Comparison of ENCODE assay signal across 8 cellular contexts in the genomic region with DNA sequence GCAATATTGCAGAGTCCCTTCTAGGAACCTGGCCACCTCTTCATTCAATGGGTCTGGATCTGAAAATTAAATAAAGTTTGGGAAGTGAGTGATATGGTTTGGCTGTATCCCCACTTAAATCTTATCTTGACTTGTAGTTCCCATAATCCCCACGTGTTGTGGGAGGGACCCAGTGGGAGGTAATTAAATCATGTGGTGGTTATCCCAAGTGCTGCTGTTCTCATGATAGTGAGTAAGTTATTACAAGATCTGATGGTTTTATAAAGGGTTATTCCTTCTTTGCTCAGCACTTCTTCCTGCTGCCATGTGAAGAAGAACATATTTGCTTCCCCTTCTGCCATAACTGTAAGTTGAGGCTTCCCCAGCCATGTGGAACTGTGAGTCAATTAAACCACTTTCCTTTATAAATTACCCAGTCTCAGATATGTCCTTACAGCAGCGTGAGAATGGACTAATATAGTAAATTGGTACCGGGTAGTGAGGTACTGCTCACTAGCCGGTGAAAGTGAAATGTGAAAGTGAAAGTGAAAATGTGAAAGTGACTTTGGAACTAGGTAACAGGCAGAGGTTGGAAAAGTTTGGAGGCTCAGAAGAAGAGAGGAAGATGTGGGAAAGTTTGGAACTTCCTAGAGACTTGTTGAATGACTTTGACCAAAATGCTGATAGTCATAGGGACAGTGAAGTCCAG. TPM values are rescaled to one million over a fixed set of nuclear protein-coding genes. Genes with fewer than 3 reads are reported as not detected.
DNase-seq lines count a peak whose midpoint lies in the region; ATAC-seq, FAIRE-seq and TF ChIP-seq lines count a peak whose summit lies in the region.
"Not testable (repeated sequence)": the region's sequence is repeated elsewhere in the genome, so short reads cannot be mapped to it uniquely, and the experiment has no call there.

No MANE protein-coding gene starts in this region.

- not testable (repeated sequence) for H3K27me3 ChIP-seq in CD8-positive, alpha-beta T cell (ENCODE audit: insufficient read depth, low read length); Karpas-422 (ENCODE audit: low read length); SJSA1 (replicated peaks); endocrine pancreas (ENCODE audit: control insufficient read depth, insufficient read depth, low read length); keratinocyte (ENCODE audit: control insufficient read depth, extremely low read depth, insufficient read depth, low read length); stomach smooth muscle (ENCODE audit: control insufficient read depth in 1 of 2, insufficient read depth in 2 of 2, low read length in 2 of 2)

- not testable (repeated sequence) for H3K9me1 ChIP-seq in keratinocyte (ENCODE audit: control insufficient read depth, extremely low read depth, insufficient read depth, low read length)

- FAIRE-seq in keratinocyte (lab: Jason Lieb, UNC), result not testable (repeated sequence)

- H3K4me3 Mint-ChIP-seq in CD8-positive, alpha-beta T cell, result peak overlapping the region; percentile 83
- H3K4me3 Mint-ChIP-seq in activated T-helper 17 cell treated with anti-CD3 and anti-CD28 coated beads, Interleukin-2, amount 50 U/mL, for 72 hours, result peak overlapping the region; percentile 38
- peak overlapping the region; percentile 60 for H3K4me3 Mint-ChIP-seq in natural killer cell

- peak; percentile 64 for ATAC-seq in CD8-positive, alpha-beta T cell
- ATAC-seq in activated T-helper 17 cell treated with anti-CD3 and anti-CD28 coated beads, Interleukin-2, amount 50 U/mL, for 72 hours (replicated peaks), result not testable (repeated sequence)
- peak; percentile 51 to 76 (median 67) for ATAC-seq in natural killer cell

- H3K27ac ChIP-seq in CD8-positive, alpha-beta T cell (ENCODE audit: low read depth, low read length), result peak overlapping the region; percentile 26
- H3K27ac ChIP-seq in Karpas-422 (ENCODE audit: low read length); SJSA1; keratinocyte (ENCODE audit: control insufficient read depth, insufficient read depth, low read length); stomach smooth muscle (ENCODE audit: low read length): not testable (repeated sequence)

- H3K27me3 Mint-ChIP-seq in CD8-positive, alpha-beta T cell (ENCODE audit: low read depth); activated T-helper 17 cell treated with anti-CD3 and anti-CD28 coated beads, Interleukin-2, amount 50 U/mL, for 72 hours; natural killer cell (ENCODE audit: low read depth in 2 of 2): not testable (repeated sequence)

- POLR2A ChIA-PET in CD8-positive, alpha-beta T cell (lab: Charles Lee), result not testable (repeated sequence)

- peak overlapping the region; percentile 55 for H3K4me3 ChIP-seq in CD8-positive, alpha-beta T cell (ENCODE audit: low read depth, low read length)
- H3K4me3 ChIP-seq in Karpas-422 (ENCODE audit: low read length) (peak overlapping the region; percentile 28; the same call in 1 of the 2 replicates), SJSA1 (peak overlapping the region; percentile 22), endocrine pancreas (ENCODE audit: control insufficient read depth, insufficient read depth, low read length) (peak overlapping the region; percentile 71), keratinocyte (ENCODE audit: control insufficient read depth in 2 of 3, extremely low read depth in 1 of 3, insufficient read depth in 2 of 3, low read depth in 1 of 3, low read length in 3 of 3) (peak overlapping the region in 1 of 3 experiments; percentile 34), stomach smooth muscle (ENCODE audit: low read length in 2 of 2) (peak overlapping the region; percentile 56 to 67)

- not testable (repeated sequence) for H4K20me1 ChIP-seq in Karpas-422 (ENCODE audit: insufficient read depth, low read depth, low read length); keratinocyte (ENCODE audit: control insufficient read depth, extremely low read depth, insufficient read depth, low read length)

- not testable (repeated sequence) for H3K4me1 Mint-ChIP-seq in CD8-positive, alpha-beta T cell (ENCODE audit: low read depth); activated T-helper 17 cell treated with anti-CD3 and anti-CD28 coated beads, Interleukin-2, amount 50 U/mL, for 72 hours
- H3K4me1 Mint-ChIP-seq in natural killer cell, result peaks cover 6 to 11% of the 10 kb centered on the region in 2 donors

- H3K9me3 ChIP-seq in CD8-positive, alpha-beta T cell (ENCODE audit: low read length); Karpas-422 (ENCODE audit: low read length); endocrine pancreas (ENCODE audit: control insufficient read depth, low read length); keratinocyte (ENCODE audit: control insufficient read depth, low read depth, low read length); stomach smooth muscle (ENCODE audit: control insufficient read depth in 2 of 2, low read length in 2 of 2): not testable (repeated sequence)
- H3K9me3 ChIP-seq in SJSA1 (replicated peaks), result peaks cover 13% of the 10 kb centered on the region

- not testable (repeated sequence) for H3K9ac ChIP-seq in Karpas-422 (ENCODE audit: low read length); endocrine pancreas (ENCODE audit: control insufficient read depth, insufficient read depth, low read length); keratinocyte (ENCODE audit: control insufficient read depth, extremely low read depth, insufficient read depth, low read length)
- H3K9ac ChIP-seq in stomach smooth muscle (ENCODE audit: low read length in 2 of 2), result peak overlapping the region; percentile 3 to 7

- peak overlapping the region; percentile 24 for H3K4me2 ChIP-seq in Karpas-422 (ENCODE audit: low read depth, low read length, poor library complexity, severe bottlenecking)
- peak overlapping the region; percentile 46 for H3K4me2 ChIP-seq in keratinocyte (ENCODE audit: control insufficient read depth, extremely low read depth, insufficient read depth, low read depth, low read length)

- not testable (repeated sequence) for H3K36me3 ChIP-seq in CD8-positive, alpha-beta T cell (ENCODE audit: insufficient read depth, low read length); Karpas-422 (ENCODE audit: insufficient read depth, low read length); SJSA1; endocrine pancreas (ENCODE audit: control insufficient read depth, insufficient read depth, low read length); keratinocyte (ENCODE audit: control insufficient read depth in 2 of 2, extremely low read depth in 1 of 2, insufficient read depth in 2 of 2, low read length in 2 of 2); stomach smooth muscle (ENCODE audit: control insufficient read depth in 2 of 2, insufficient read depth in 2 of 2, low read length in 2 of 2)

- not testable (repeated sequence) for DNase-seq in CD8-positive, alpha-beta T cell; Karpas-422; keratinocyte (ENCODE audit: low read depth, low spot score); natural killer cell
- peak in 1 of 2 experiments; percentile 14 for DNase-seq in SJSA1 (ENCODE audit: low read depth in 1 of 2, low spot score in 2 of 2)

- H3K27ac Mint-ChIP-seq in CD8-positive, alpha-beta T cell, result peak overlapping the region; percentile 81
- H3K27ac Mint-ChIP-seq in activated T-helper 17 cell treated with anti-CD3 and anti-CD28 coated beads, Interleukin-2, amount 50 U/mL, for 72 hours, result not testable (repeated sequence)
- peak overlapping the region; percentile 22 to 81 for H3K27ac Mint-ChIP-seq in natural killer cell

- H3K9me3 Mint-ChIP-seq in CD8-positive, alpha-beta T cell, result peaks cover 16% of the 10 kb centered on the region
- not testable (repeated sequence) for H3K9me3 Mint-ChIP-seq in activated T-helper 17 cell treated with anti-CD3 and anti-CD28 coated beads, Interleukin-2, amount 50 U/mL, for 72 hours; natural killer cell

- CTCF ChIA-PET in CD8-positive, alpha-beta T cell (lab: Charles Lee), result not testable (repeated sequence)

- H3K36me3 Mint-ChIP-seq in CD8-positive, alpha-beta T cell, result peaks cover 20% of the 10 kb centered on the region
- H3K36me3 Mint-ChIP-seq in activated T-helper 17 cell treated with anti-CD3 and anti-CD28 coated beads, Interleukin-2, amount 50 U/mL, for 72 hours (ENCODE audit: low read depth); natural killer cell: not testable (repeated sequence)

- not testable (repeated sequence) for TF ChIP-seq CTCF in CD8-positive, alpha-beta T cell (IDR thresholded peaks at IDR 0.05); keratinocyte (optimal IDR thresholded peaks at IDR 0.05 in 1 of 3, IDR thresholded peaks at IDR 0.05 in 1 of 3, conservative IDR thresholded peaks at IDR 0.05 in 1 of 3; ENCODE audit: extremely low read depth in 1 of 3, insufficient read depth in 2 of 3, low read length in 3 of 3); natural killer cell (IDR thresholded peaks at IDR 0.05)

- H3K4me1 ChIP-seq in CD8-positive, alpha-beta T cell (ENCODE audit: insufficient read depth, low read length); Karpas-422 (ENCODE audit: low read length); SJSA1 (replicated peaks); endocrine pancreas (ENCODE audit: control insufficient read depth, insufficient read depth, low read length); keratinocyte (ENCODE audit: control insufficient read depth, extremely low read depth, insufficient read depth, low read length); stomach smooth muscle (ENCODE audit: control insufficient read depth, insufficient read depth, low read length): not testable (repeated sequence)

- dilution Hi-C loops in keratinocyte (cut with MboI; ENCODE audit: extremely low pct_ligation_motif_present, low sequenced_read_pairs), result not testable (repeated sequence)

- intact Hi-C loops in CD8-positive, alpha-beta T cell (cut with DNase I, micrococcal nuclease); natural killer cell (cut with micrococcal nuclease): not testable (repeated sequence)

- H3K79me2 ChIP-seq in Karpas-422 (ENCODE audit: low read length); keratinocyte (ENCODE audit: control insufficient read depth, insufficient read depth, low read length): not testable (repeated sequence)

- not testable (repeated sequence) for H3K9me2 ChIP-seq in Karpas-422 (replicated peaks; ENCODE audit: insufficient read depth, low read length)

- peak overlapping the region; percentile 18; the same call in 1 of the 2 replicates for H2AFZ ChIP-seq in Karpas-422 (ENCODE audit: low read length)
- peak overlapping the region; percentile 86 for H2AFZ ChIP-seq in keratinocyte (ENCODE audit: control insufficient read depth, low read length)

RNA-seq across cellular contexts. Expression of gene PTTG1IP2, which starts 6.3 kb away (rescaled TPM):
- not detected for total RNA-seq in CD8-positive, alpha-beta T cell
- not detected in 2 replicates for total RNA-seq in Karpas-422 (2014; rRNA removed; shearing (Covaris generic); ENCODE audit: low replicate concordance)
- total RNA-seq in SJSA1 (2014; rRNA removed; shearing (Covaris generic)), result not detected in 2 replicates
- total RNA-seq in activated T-helper 17 cell treated with anti-CD3 and anti-CD28 coated beads, Interleukin-2, amount 50 U/mL, for 72 hours, result not detected
- not detected in 3 replicates for polyA plus RNA-seq in keratinocyte
- polyA plus RNA-seq in keratinocyte (2011; ENCODE audit: low read depth), result not detected
- not detected in 2 replicates for polyA plus RNA-seq in keratinocyte (2011; cell fraction: cytosol; rRNA removed)
- polyA plus RNA-seq in keratinocyte (2011; cell fraction: nucleus; rRNA removed), result not detected in 2 replicates
- polyA plus RNA-seq in keratinocyte (2012; ENCODE audit: low replicate concordance), result not detected in 2 replicates
- not detected in 3 replicates for polyA minus RNA-seq in keratinocyte
- not detected for polyA minus RNA-seq in keratinocyte (2011; cell fraction: cytosol; rRNA and poly(A)+ RNA removed)
- polyA minus RNA-seq in keratinocyte (2011; cell fraction: nucleus; rRNA and poly(A)+ RNA removed), result not detected in 2 replicates
- not detected for total RNA-seq in natural killer cell

RNA-seq across cellular contexts. Expression of gene CLDN12, which starts 59.9 kb away (rescaled TPM):
- 1 to 10 TPM; 1.8 to 1.9 TPM for total RNA-seq in CD8-positive, alpha-beta T cell
- total RNA-seq in Karpas-422 (2014; rRNA removed; shearing (Covaris generic); ENCODE audit: low replicate concordance), result 4.8 and 9.1 TPM in 2 replicates
- total RNA-seq in SJSA1 (2014; rRNA removed; shearing (Covaris generic)), result 13.8 and 36.5 TPM in 2 replicates
- total RNA-seq in activated T-helper 17 cell treated with anti-CD3 and anti-CD28 coated beads, Interleukin-2, amount 50 U/mL, for 72 hours, result 10 to 100 TPM in 1 of 2 donors, 1 to 10 TPM in 1; 5.6 to 11.0 TPM
- polyA plus RNA-seq in keratinocyte, result 59.5 to 71.5 TPM (median 62.5 TPM) in 3 replicates
- polyA plus RNA-seq in keratinocyte (2011; ENCODE audit: low read depth), result 9.6 TPM
- 21.5 and 33.6 TPM in 2 replicates for polyA plus RNA-seq in keratinocyte (2011; cell fraction: cytosol; rRNA removed)
- polyA plus RNA-seq in keratinocyte (2011; cell fraction: nucleus; rRNA removed), result 129 and 133 TPM in 2 replicates
- polyA plus RNA-seq in keratinocyte (2012; ENCODE audit: low replicate concordance), result 20.2 and 24.6 TPM in 2 replicates
- polyA minus RNA-seq in keratinocyte, result 146 to 209 TPM (median 160 TPM) in 3 replicates
- 35.3 TPM for polyA minus RNA-seq in keratinocyte (2011; cell fraction: cytosol; rRNA and poly(A)+ RNA removed)
- polyA minus RNA-seq in keratinocyte (2011; cell fraction: nucleus; rRNA and poly(A)+ RNA removed), result 70.4 and 114 TPM in 2 replicates
- under 1 TPM; 0.68 to 0.86 (median 0.71) TPM for total RNA-seq in natural killer cell
